Comparison of ENCODE assay signal across 16 cellular contexts in genomic region chrX:13816899-13817298, GRCh38. TPM values are rescaled to one million over a fixed set of nuclear protein-coding genes. Genes with fewer than 3 reads are reported as not detected.
DNase-seq lines count a peak whose midpoint lies in the region; ATAC-seq, FAIRE-seq and TF ChIP-seq lines count a peak whose summit lies in the region.
"Had no signal": no experiment of that assay in that cellular context is flagged by ENCODE, and none has a peak within 500 bp of the region (broad histone marks: within the 10 kb centered on the region; RNA-seq: fewer than 3 reads in every experiment).

TSS of gene GPM6B (minus strand) at chrX:13817093. CDS start at chrX:13816904, 189 bp downstream.

- H3K36me3 ChIP-seq in lower lobe of right lung: no peaks in the 10 kb centered on the region
- no peaks in the 10 kb centered on the region for H3K36me3 ChIP-seq in skeletal muscle satellite cell (ENCODE audit: insufficient read depth, low read length)

- no peak for ATAC-seq in lower lobe of right lung
- no peak for ATAC-seq in HG03342 (IDR thresholded peaks at IDR 0.05; ENCODE audit: unreplicated experiment)
- ATAC-seq: HepG2 had no signal

- H3K4me3 ChIP-seq in lower lobe of right lung (no peak within 1 kb of the TSS), skeletal muscle satellite cell (ENCODE audit: low read length) (peak within 1 kb of the TSS; percentile 28)

- H3K27me3 ChIP-seq in lower lobe of right lung (ENCODE audit: low read depth) (no peaks in the 10 kb centered on the region), skeletal muscle satellite cell (ENCODE audit: control insufficient read depth, insufficient read depth, low read length) (peaks cover 7% of the 10 kb centered on the region)

- H3K9ac ChIP-seq in skeletal muscle satellite cell (ENCODE audit: low read depth, low read length): no peak within 1 kb of the TSS

- H3K9me3 ChIP-seq in lower lobe of right lung: no peaks in the 10 kb centered on the region
- no peaks in the 10 kb centered on the region for H3K9me3 ChIP-seq in skeletal muscle satellite cell (replicated peaks; ENCODE audit: low read length)

- intact Hi-C loops in lower lobe of right lung (cut with DNase I): no loop called here

- TF ChIP-seq CTCF in lower lobe of right lung (IDR thresholded peaks at IDR 0.05): no peak

- DNase-seq in LHCN-M2 (ENCODE audit: low read depth) (no peak), cerebellum (ENCODE audit: low spot score) (peak; percentile 57), lower lobe of right lung (no peak), DMS153 (lab: John Stamatoyannopoulos, UW) (no peak), GM19239 (ENCODE audit: insufficient read length, low spot score) (no peak)
- DNase-seq in activated CD4-positive, alpha-beta T cell treated with anti-CD3 and anti-CD28 coated beads for 1 hour: no peak
- DNase-seq: activated T-cell treated with anti-CD3 and anti-CD28 coated beads for 4 hours, HFFc6, NCI-H1105, NCI-H774, SHP77 treated with DMSO at 0.1 percent for 48 hours had no signal

- H3K4me2 ChIP-seq in skeletal muscle satellite cell (ENCODE audit: low read length): peak within 1 kb of the TSS; percentile 63

- H3K27ac ChIP-seq in lower lobe of right lung: no peak within 1 kb of the TSS
- H3K27ac ChIP-seq: epithelial cell of prostate, VCaP had no signal

- FAIRE-seq in GM19239 (lab: Jason Lieb, UNC): no peak
- FAIRE-seq: HepG2 had no signal

- no peaks in the 10 kb centered on the region for H3K4me1 ChIP-seq in lower lobe of right lung
- no peaks in the 10 kb centered on the region for H3K4me1 ChIP-seq in skeletal muscle satellite cell (ENCODE audit: control insufficient read depth, insufficient read depth, low read length)

RNA-seq across cellular contexts. Expression of gene GPM6B, which starts in this region (rescaled TPM):
- total RNA-seq in LHCN-M2 (2014; rRNA removed): 4.4 and 14.4 TPM in 2 replicates
- 0.18 TPM for polyA plus RNA-seq in LHCN-M2 (2012)
- total RNA-seq in cerebellum: 308 TPM
- 21.6 TPM for total RNA-seq in lower lobe of right lung
- total RNA-seq in skeletal muscle satellite cell (2012; rRNA removed): 2.5 and 44.1 TPM in 2 replicates
- total RNA-seq: HepG2, HFFc6 had no signal
- polyA plus RNA-seq: HepG2 had no signal

Comparison
In these comparisons a context has a peak if more than half of its experiments do, and no peak if none do; other contexts are left out.
1. RNA of gene GPM6B (total RNA-seq): 308 TPM in cerebellum (single experiment); 21.6 TPM in lower lobe of right lung (single experiment) and 4.4 to 14.4 TPM in LHCN-M2; every median in the first group is over 10 times any median in the second.